17 cellular contexts compared by ENCODE assay signal in genomic region chr2:102336502-102336945, GRCh38. TPM values are rescaled to one million over a fixed set of nuclear protein-coding genes. Genes with fewer than 3 reads are reported as not detected.
DNase-seq lines count a peak whose midpoint lies in the region; ATAC-seq, FAIRE-seq and TF ChIP-seq lines count a peak whose summit lies in the region.
"Had no signal": no experiment of that assay in that cellular context is flagged by ENCODE, and none has a peak within 500 bp of the region (broad histone marks: within the 10 kb centered on the region; RNA-seq: fewer than 3 reads in every experiment).

No MANE protein-coding gene starts in this region.

- no peaks in the 10 kb centered on the region for H3K27me3 Mint-ChIP-seq in activated CD4-positive, alpha-beta T cell treated with anti-CD3 and anti-CD28 coated beads, Interleukin-2, amount 10 ng/mL, durations not matched to agents 24 days and 14 days
- H3K27me3 Mint-ChIP-seq: T-cell had no signal

- H3K27me3 ChIP-seq in endothelial cell of umbilical vein (ENCODE audit: control insufficient read depth in 2 of 2, insufficient read depth in 2 of 2, low read length in 2 of 2) (no peaks in the 10 kb centered on the region), uterus (no peaks in the 10 kb centered on the region)
- H3K27me3 ChIP-seq: ascending aorta had no signal

- intact Hi-C loops in activated CD4-positive, alpha-beta T cell treated with anti-CD3 and anti-CD28 coated beads, Interleukin-2, amount 10 ng/mL, durations not matched to agents 24 days and 14 days (cut with micrococcal nuclease) = loop anchor here (2.0 kb wide), 1 partner anchor 32 kb away; no protein-coding TSS in a partner anchor
- intact Hi-C loops in endothelial cell of umbilical vein (cut with micrococcal nuclease) (loop anchor here (1.0 to 5.0 kb wide), 2 partner anchors 19 to 79 kb away; partner anchors contain the start of gene IL18R1), uterus (cut with DNase I; ENCODE audit: low total_unique reads) (no loop called here)

- TF ChIP-seq CTCF in endothelial cell of umbilical vein (IDR thresholded peaks at IDR 0.05; ENCODE audit: extremely low read depth in 1 of 2, insufficient read depth in 1 of 2, low read depth in 1 of 2, low read length in 2 of 2) = no peak
- TF ChIP-seq CTCF in uterus (IDR thresholded peaks at IDR 0.05) = no peak

- H3K36me3 ChIP-seq in endothelial cell of umbilical vein (ENCODE audit: control insufficient read depth in 2 of 2, extremely low read depth in 1 of 2, insufficient read depth in 2 of 2, low read length in 2 of 2) = peaks cover 0 to 2% of the 10 kb centered on the region in 2 experiments
- no peaks in the 10 kb centered on the region for H3K36me3 ChIP-seq in uterus
- H3K36me3 ChIP-seq: ascending aorta had no signal

- peak overlapping the region; percentile 52 for H2AFZ ChIP-seq in endothelial cell of umbilical vein (ENCODE audit: low read depth, low read length)

- peaks cover 12% of the 10 kb centered on the region for H3K9me3 Mint-ChIP-seq in activated CD4-positive, alpha-beta T cell treated with anti-CD3 and anti-CD28 coated beads, Interleukin-2, amount 10 ng/mL, durations not matched to agents 24 days and 14 days
- H3K9me3 Mint-ChIP-seq: CD8-positive, alpha-beta memory T cell; GM23338; stimulated activated naive B cell treated with anti-CD40 and anti-IgM and Interleukin-4, amounts not matched to agents 10 μg/mL and 1 μg/mL and 100 μg/mL, for 72 hours had no signal

- ATAC-seq in GM19351 (IDR thresholded peaks at IDR 0.05; ENCODE audit: unreplicated experiment) = no peak
- no peak for ATAC-seq in GM21526 (IDR thresholded peaks at IDR 0.05; ENCODE audit: low FRiP score, unreplicated experiment)
- ATAC-seq: GM23338; stimulated activated naive B cell treated with anti-CD40 and anti-IgM and Interleukin-4, amounts not matched to agents 10 μg/mL and 1 μg/mL and 100 μg/mL, for 72 hours; T-cell had no signal

- CTCF ChIA-PET in endothelial cell of umbilical vein (lab: Charles Lee) = interaction anchor here (0.9 to 2.7 kb wide), 14 partner anchors 12 to 316 kb away, joined by 3 to 21 read pairs (median 6); partner anchors contain the start of genes IL18R1 and IL1RL1

- peaks cover 3% of the 10 kb centered on the region for H3K36me3 Mint-ChIP-seq in activated CD4-positive, alpha-beta T cell treated with anti-CD3 and anti-CD28 coated beads, Interleukin-2, amount 10 ng/mL, durations not matched to agents 24 days and 14 days (ENCODE audit: low read depth)
- H3K36me3 Mint-ChIP-seq: stimulated activated naive B cell treated with anti-CD40 and anti-IgM and Interleukin-4, amounts not matched to agents 10 μg/mL and 1 μg/mL and 100 μg/mL, for 72 hours; T-cell had no signal

- no peak overlapping the region for H3K4me3 Mint-ChIP-seq in activated CD4-positive, alpha-beta T cell treated with anti-CD3 and anti-CD28 coated beads, Interleukin-2, amount 10 ng/mL, durations not matched to agents 24 days and 14 days
- H3K4me3 Mint-ChIP-seq: CD8-positive, alpha-beta memory T cell; GM23338; natural killer cell treated with Interleukin-12 subunit alpha and Interleukin-12 subunit beta and Interleukin-15 and Interleukin-18, amount 100 ng/mL, for 72 hours; stimulated activated naive B cell treated with anti-CD40 and anti-IgM and Interleukin-4, amounts not matched to agents 10 μg/mL and 1 μg/mL and 100 μg/mL, for 72 hours; T-cell had no signal

- H3K9me1 ChIP-seq in endothelial cell of umbilical vein (replicated peaks; ENCODE audit: control insufficient read depth, extremely low read depth, insufficient read depth, low read length) = no peaks in the 10 kb centered on the region

- peak overlapping the region in 2 of 3 experiments; percentile 74 to 95 for H3K4me3 ChIP-seq in endothelial cell of umbilical vein (replicated peaks in 1 of 3; ENCODE audit: insufficient read depth in 1 of 3, low read depth in 1 of 3, low read length in 3 of 3)
- no peak overlapping the region for H3K4me3 ChIP-seq in uterus
- H3K4me3 ChIP-seq: ascending aorta, GM23338 had no signal

- BruUV-seq in endothelial cell of umbilical vein (replicated peaks; lab: Mats Ljungman, UMichigan) = TSS peak; percentile 90

- POLR2A ChIA-PET in endothelial cell of umbilical vein (lab: Charles Lee) = no interaction called here

- no peak overlapping the region for H3K27ac Mint-ChIP-seq in activated CD4-positive, alpha-beta T cell treated with anti-CD3 and anti-CD28 coated beads, Interleukin-2, amount 10 ng/mL, durations not matched to agents 24 days and 14 days
- H3K27ac Mint-ChIP-seq: GM23338; stimulated activated naive B cell treated with anti-CD40 and anti-IgM and Interleukin-4, amounts not matched to agents 10 μg/mL and 1 μg/mL and 100 μg/mL, for 72 hours; T-cell had no signal

- peak overlapping the region; percentile 99 for H3K27ac ChIP-seq in endothelial cell of umbilical vein (ENCODE audit: insufficient read depth, low read depth, low read length)
- peak overlapping the region in 1 of 2 donors; percentile 17 for H3K27ac ChIP-seq in uterus

- peak; percentile 49 for FAIRE-seq in endothelial cell of umbilical vein (lab: Jason Lieb, UNC)

- H3K79me2 ChIP-seq in endothelial cell of umbilical vein (ENCODE audit: control insufficient read depth, insufficient read depth, low read length) = peaks cover 30% of the 10 kb centered on the region

- H3K9me3 ChIP-seq in endothelial cell of umbilical vein (replicated peaks; ENCODE audit: control insufficient read depth, insufficient read depth, low read length) (no peaks in the 10 kb centered on the region), uterus (no peaks in the 10 kb centered on the region)
- H3K9me3 ChIP-seq: ascending aorta had no signal

- dilution Hi-C loops in endothelial cell of umbilical vein (cut with MboI; ENCODE audit: extremely low pct_ligation_motif_present, low sequenced_read_pairs) = no loop called here

- H4K20me1 ChIP-seq in endothelial cell of umbilical vein (replicated peaks; ENCODE audit: control insufficient read depth, extremely low read depth, insufficient read depth, low read length) = no peaks in the 10 kb centered on the region

- peak overlapping the region; percentile 98 for H3K4me2 ChIP-seq in endothelial cell of umbilical vein (ENCODE audit: insufficient read depth, low read length)
- H3K4me2 ChIP-seq: GM23338 had no signal

- peaks cover 8% of the 10 kb centered on the region for H3K4me1 Mint-ChIP-seq in activated CD4-positive, alpha-beta T cell treated with anti-CD3 and anti-CD28 coated beads, Interleukin-2, amount 10 ng/mL, durations not matched to agents 24 days and 14 days
- H3K4me1 Mint-ChIP-seq: CD8-positive, alpha-beta memory T cell; GM23338; stimulated activated naive B cell treated with anti-CD40 and anti-IgM and Interleukin-4, amounts not matched to agents 10 μg/mL and 1 μg/mL and 100 μg/mL, for 72 hours had no signal

- peak overlapping the region; percentile 91 for H3K9ac ChIP-seq in endothelial cell of umbilical vein (replicated peaks; ENCODE audit: extremely low read depth, insufficient read depth, low read length)

- peaks cover 56% of the 10 kb centered on the region for H3K4me1 ChIP-seq in endothelial cell of umbilical vein (ENCODE audit: control insufficient read depth, extremely low read depth, insufficient read depth, low read length)
- H3K4me1 ChIP-seq in uterus = no peaks in the 10 kb centered on the region

- peak; percentile 38 for DNase-seq in activated CD4-positive, alpha-beta T cell treated with anti-CD3 and anti-CD28 coated beads, Interleukin-2, amount 10 ng/mL, durations not matched to agents 24 days and 14 days
- no peak for DNase-seq in activated CD4-positive, alpha-beta T cell treated with anti-CD3 and anti-CD28 coated beads, Interleukin-2, amount 50 U/mL, for 4 hours
- DNase-seq in endothelial cell of umbilical vein (ENCODE audit: low read depth, low spot score) = peak; percentile 68
- DNase-seq in kidney glomerular epithelial cell (lab: John Stamatoyannopoulos, UW) = peak; percentile 42
- peak; percentile 17 to 25 for DNase-seq in uterus
- no peak for DNase-seq in globus pallidus (ENCODE audit: low spot score)
- DNase-seq: CD8-positive, alpha-beta memory T cell; GDM1; NCI-H1092 treated with DMSO at 0.1 percent for 48 hours; stimulated activated naive B cell treated with anti-CD40 and anti-IgM and Interleukin-4, amounts not matched to agents 10 μg/mL and 1 μg/mL and 100 μg/mL, for 72 hours had no signal

- no peak for TF ChIP-seq POLR2A in endothelial cell of umbilical vein (IDR thresholded peaks at IDR 0.05; ENCODE audit: low read depth, low read length)
- TF ChIP-seq POLR2A in uterus (IDR thresholded peaks at IDR 0.05) = no peak

TF ChIP-seq in endothelial cell of umbilical vein, 7 proteins besides CTCF, POLR2A, EP300 and RAD21 (continues in another document):
- no peak for TF ChIP-seq MYC (IDR thresholded peaks at IDR 0.05; ENCODE audit: low read depth, low read length)
- TF ChIP-seq POLR2AphosphoS5 (IDR thresholded peaks at IDR 0.05; ENCODE audit: insufficient read depth, low read depth, low read length) = no peak

RNA-seq across cellular contexts. Expression of gene IL18R1, which starts 19.1 kb away (rescaled TPM):
- 41.7 and 50.2 TPM in 2 replicates for total RNA-seq in activated CD4-positive, alpha-beta T cell treated with anti-CD3 and anti-CD28 coated beads, Interleukin-2, amount 10 ng/mL, durations not matched to agents 24 days and 14 days
- 3.6 and 4.0 TPM in 2 replicates for total RNA-seq in endothelial cell of umbilical vein
- 1.8 and 2.9 TPM in 2 replicates for polyA plus RNA-seq in endothelial cell of umbilical vein
- polyA plus RNA-seq in endothelial cell of umbilical vein (2011; cell fraction: cytosol; rRNA removed) = 2.3 and 2.8 TPM in 2 replicates
- polyA plus RNA-seq in endothelial cell of umbilical vein (2011; cell fraction: nucleus; rRNA removed) = 7.8 and 10.0 TPM in 2 replicates
- 7.0 TPM in 2 replicates for polyA plus RNA-seq in endothelial cell of umbilical vein (2012)
- 6.4 and 10.5 TPM in 2 replicates for polyA minus RNA-seq in endothelial cell of umbilical vein
- 1.3 TPM for polyA minus RNA-seq in endothelial cell of umbilical vein (2011; cell fraction: cytosol; rRNA and poly(A)+ RNA removed)
- polyA minus RNA-seq in endothelial cell of umbilical vein (2011; cell fraction: nucleus; rRNA and poly(A)+ RNA removed) = 15.6 and 16.5 TPM in 2 replicates
- total RNA-seq in uterus = 10 to 100 TPM in 1 of 4 donors, 1 to 10 TPM in 3; 1.3 to 10.4 (median 4.6) TPM
- total RNA-seq: A172 had no signal

RNA-seq across cellular contexts. Expression of gene IL1RL1, which starts 25.2 kb away (rescaled TPM):
- total RNA-seq in activated CD4-positive, alpha-beta T cell treated with anti-CD3 and anti-CD28 coated beads, Interleukin-2, amount 10 ng/mL, durations not matched to agents 24 days and 14 days = 0.54 and 0.84 TPM in 2 replicates
- 44.0 and 55.1 TPM in 2 replicates for total RNA-seq in endothelial cell of umbilical vein
- 27.9 and 32.2 TPM in 2 replicates for polyA plus RNA-seq in endothelial cell of umbilical vein
- 40.5 and 47.5 TPM in 2 replicates for polyA plus RNA-seq in endothelial cell of umbilical vein (2011; cell fraction: cytosol; rRNA removed)
- polyA plus RNA-seq in endothelial cell of umbilical vein (2011; cell fraction: nucleus; rRNA removed) = 145 and 226 TPM in 2 replicates
- polyA plus RNA-seq in endothelial cell of umbilical vein (2012) = 465 and 806 TPM in 2 replicates
- 62.5 and 92.4 TPM in 2 replicates for polyA minus RNA-seq in endothelial cell of umbilical vein
- 0.31 TPM for polyA minus RNA-seq in endothelial cell of umbilical vein (2011; cell fraction: cytosol; rRNA and poly(A)+ RNA removed)
- 98.2 and 183 TPM in 2 replicates for polyA minus RNA-seq in endothelial cell of umbilical vein (2011; cell fraction: nucleus; rRNA and poly(A)+ RNA removed)
- total RNA-seq in uterus = 10 to 100 TPM in 1 of 4 donors, 1 to 10 TPM in 3; 1.7 to 12.3 (median 6.8) TPM
- total RNA-seq: GM23338 had no signal
- polyA plus RNA-seq: GM23338 had no signal

Comparison
In these comparisons a context has a peak if more than half of its experiments do, and no peak if none do; other contexts are left out.
1. DNase-seq: peak in activated CD4-positive, alpha-beta T cell treated with anti-CD3 and anti-CD28 coated beads, Interleukin-2, amount 10 ng/mL, durations not matched to agents 24 days and 14 days (single experiment), endothelial cell of umbilical vein (single experiment), kidney glomerular epithelial cell (single experiment) and uterus (2 of 2); none in activated CD4-positive, alpha-beta T cell treated with anti-CD3 and anti-CD28 coated beads, Interleukin-2, amount 50 U/mL, for 4 hours (0 of 2) and globus pallidus (single experiment).
2. H3K4me3 ChIP-seq: peak in endothelial cell of umbilical vein (2 of 3); none in uterus (0 of 2).